ENCODE assay signal across 30 cellular contexts in the genomic region with DNA sequence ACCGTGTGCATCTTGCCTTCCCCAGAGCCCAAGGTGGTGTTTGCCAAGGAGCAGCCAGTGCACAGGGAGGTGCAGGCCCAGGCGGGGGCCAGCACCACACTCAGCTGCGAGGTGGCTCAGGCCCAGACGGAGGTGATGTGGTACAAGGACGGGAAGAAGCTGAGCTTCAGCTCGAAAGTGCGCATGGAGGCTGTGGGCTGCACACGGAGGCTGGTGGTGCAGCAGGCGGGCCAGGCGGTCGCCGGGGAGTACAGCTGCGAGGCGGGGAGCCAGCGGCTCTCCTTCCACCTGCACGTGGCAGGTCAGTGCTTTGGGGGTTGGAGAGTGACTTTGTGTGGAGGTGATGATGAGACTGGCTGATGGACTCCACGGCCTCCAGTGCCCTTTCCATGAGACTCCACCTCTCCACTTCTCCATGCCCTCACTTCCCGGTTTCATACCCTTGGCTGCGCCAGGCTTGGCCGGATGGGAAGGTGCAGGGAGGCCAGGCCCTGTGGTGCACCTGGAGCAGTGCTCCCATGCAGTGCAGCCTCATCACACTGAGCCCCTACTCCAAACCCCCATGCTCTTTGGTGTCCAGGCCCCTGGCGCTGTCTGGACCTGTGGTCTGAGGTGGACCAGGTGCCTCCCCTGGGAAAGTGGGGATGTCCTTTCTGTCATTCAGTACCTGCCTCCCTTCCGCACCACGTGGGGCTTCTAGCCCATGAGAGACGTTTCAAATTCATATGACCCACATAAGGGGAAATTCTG.
"Had no signal": no experiment of that assay in that cellular context is flagged by ENCODE, and none has a peak within 500 bp of the region (broad histone marks: within the 10 kb centered on the region; RNA-seq: fewer than 3 reads in every experiment).

No MANE protein-coding gene starts in this region.

- H3K4me3 Mint-ChIP-seq: activated B cell treated with CpG ODN at 0.5 μM for 24 hours; activated CD4-positive, alpha-beta memory T cell treated with anti-CD3 and anti-CD28 coated beads, Interleukin-2, amount 10 ng/mL, durations not matched to agents 7 days and 5 days; activated naive CD8-positive, alpha-beta T cell; activated T-cell treated with anti-CD3 and anti-CD28 coated beads, Interleukin-2, amount 50 U/mL, for 24 hours; activated T-cell treated with anti-CD3 and anti-CD28 coated beads, Interleukin-2, amount 50 U/mL, for 72 hours; effector memory CD8-positive, alpha-beta T cell; T-helper 17 cell; T-helper 2 cell treated with Interferon-gamma antibody and Interleukin-4, amounts not matched to agents 5 μg/mL and 100 μg/mL, for 36 hours had no signal

- H3K4me1 ChIP-seq: esophagus squamous epithelium, gastroesophageal sphincter had no signal

- H3K4me1 Mint-ChIP-seq: activated B cell treated with CpG ODN at 0.5 μM for 24 hours; activated CD4-positive, alpha-beta memory T cell treated with anti-CD3 and anti-CD28 coated beads, Interleukin-2, amount 10 ng/mL, durations not matched to agents 7 days and 5 days; T-helper 17 cell had no signal

- ATAC-seq: activated CD4-positive, CD25-positive, alpha-beta regulatory T cell treated with anti-CD3 and anti-CD28 coated beads, Interleukin-2, amount 50 U/mL, for 24 hours; activated T-cell treated with anti-CD3 and anti-CD28 coated beads, Interleukin-2, amount 50 U/mL, for 72 hours; effector memory CD8-positive, alpha-beta T cell; gastroesophageal sphincter; T-helper 17 cell had no signal

- H3K4me3 ChIP-seq: esophagus squamous epithelium, gastroesophageal sphincter had no signal

- DNase-seq: activated B cell treated with CpG ODN at 0.5 μM for 24 hours; activated CD4-positive, alpha-beta memory T cell treated with anti-CD3 and anti-CD28 coated beads, Interleukin-2, amount 10 ng/mL, durations not matched to agents 7 days and 5 days; activated CD4-positive, alpha-beta T cell treated with anti-CD3 and anti-CD28 coated beads for 48 hours; activated CD4-positive, alpha-beta T cell treated with anti-CD3 and anti-CD28 coated beads, Interleukin-2, amount 50 U/mL, for 4 hours; activated CD8-positive, alpha-beta memory T cell treated with anti-CD3 and anti-CD28 coated beads, Interleukin-2, amount 50 U/mL, for 48 hours; activated gamma-delta T cell treated with Interleukin-2 at 50 U/mL for 16 hours; activated naive CD4-positive, alpha-beta T cell treated with anti-CD3 and anti-CD28 coated beads, Interleukin-2, amount 50 U/mL, for 16 hours; activated naive CD4-positive, alpha-beta T cell treated with Interleukin-2 at 50 U/mL for 16 hours; activated T-cell treated with anti-CD3 and anti-CD28 coated beads for 4 hours; activated T-cell treated with anti-CD3 and anti-CD28 coated beads, Interleukin-2, amount 50 U/mL, for 24 hours; activated T-cell treated with anti-CD3 and anti-CD28 coated beads, Interleukin-2, amount 50 U/mL, for 72 hours; amniotic stem cell; anterior cingulate cortex; brain microvascular endothelial cell; caudate nucleus; cortex of kidney; dermis blood vessel endothelial cell; effector CD4-positive, alpha-beta T cell; effector memory CD8-positive, alpha-beta T cell; erythroblast; esophagus squamous epithelium; foreskin melanocyte; T-helper 1 cell; T-helper 17 cell; T1000; WERI-Rb-1 had no signal

- H3K27ac ChIP-seq: brain microvascular endothelial cell, esophagus squamous epithelium, gastroesophageal sphincter, WERI-Rb-1 had no signal

- H3K27ac Mint-ChIP-seq: activated B cell treated with CpG ODN at 0.5 μM for 24 hours; activated CD4-positive, alpha-beta memory T cell treated with anti-CD3 and anti-CD28 coated beads, Interleukin-2, amount 10 ng/mL, durations not matched to agents 7 days and 5 days; activated naive CD8-positive, alpha-beta T cell; activated T-cell treated with anti-CD3 and anti-CD28 coated beads, Interleukin-2, amount 50 U/mL, for 24 hours; activated T-cell treated with anti-CD3 and anti-CD28 coated beads, Interleukin-2, amount 50 U/mL, for 72 hours; effector memory CD8-positive, alpha-beta T cell; T-helper 17 cell; T-helper 2 cell treated with Interferon-gamma antibody and Interleukin-4, amounts not matched to agents 5 μg/mL and 100 μg/mL, for 36 hours had no signal

- H3K27me3 ChIP-seq: brain microvascular endothelial cell, esophagus squamous epithelium, gastroesophageal sphincter had no signal

- H3K27me3 Mint-ChIP-seq: activated B cell treated with CpG ODN at 0.5 μM for 24 hours; activated CD4-positive, alpha-beta memory T cell treated with anti-CD3 and anti-CD28 coated beads, Interleukin-2, amount 10 ng/mL, durations not matched to agents 7 days and 5 days; activated naive CD8-positive, alpha-beta T cell; activated T-cell treated with anti-CD3 and anti-CD28 coated beads, Interleukin-2, amount 50 U/mL, for 24 hours; effector memory CD8-positive, alpha-beta T cell; T-helper 17 cell had no signal

- H3K36me3 ChIP-seq: brain microvascular endothelial cell, WERI-Rb-1 had no signal
